ENCODE assay signal across 18 cellular contexts in genomic region chr9:14341437-14342133, GRCh38. TPM values are rescaled to one million over a fixed set of nuclear protein-coding genes. Genes with fewer than 3 reads are reported as not detected.
"Had no signal": no experiment of that assay in that cellular context is flagged by ENCODE, and none has a peak within 500 bp of the region (broad histone marks: within the 10 kb centered on the region; RNA-seq: fewer than 3 reads in every experiment).

No MANE protein-coding gene starts in this region.

- DNase-seq: activated B cell treated with CpG ODN at 0.5 μM for 24 hours; activated CD4-positive, alpha-beta T cell treated with anti-CD3 and anti-CD28 coated beads, Interleukin-2, amount 10 ng/mL, durations not matched to agents 24 days and 14 days; activated CD8-positive, alpha-beta memory T cell treated with anti-CD3 and anti-CD28 coated beads, Interleukin-2, amount 50 U/mL, for 4 hours; activated CD8-positive, alpha-beta T cell treated with anti-CD3 and anti-CD28 coated beads, Interleukin-2, amount 10 ng/mL, durations not matched to agents 7 days and 5 days; activated gamma-delta T cell; activated T-cell treated with anti-CD3 and anti-CD28 coated beads, Interleukin-2, amount 50 U/mL, for 72 hours; central memory CD4-positive, alpha-beta T cell; colonic mucosa; effector CD8-positive, alpha-beta T cell; left lung; nephron progenitor cell; occipital lobe; testis had no signal

- H3K9me3 Mint-ChIP-seq: activated B cell treated with CpG ODN at 0.5 μM for 24 hours; activated CD4-positive, alpha-beta T cell treated with anti-CD3 and anti-CD28 coated beads, Interleukin-2, amount 10 ng/mL, durations not matched to agents 24 days and 14 days; activated naive CD4-positive, alpha-beta T cell treated with anti-CD3 and anti-CD28 coated beads, Interleukin-2, amount 50 U/mL, for 72 hours; activated T-cell treated with anti-CD3 and anti-CD28 coated beads, Interleukin-2, amount 50 U/mL, for 72 hours; mesothelial cell of epicardium; nephron progenitor cell; stimulated activated naive CD8-positive, alpha-beta T cell treated with anti-CD3 and anti-CD28 coated beads, Interleukin-15, Interleukin-2, amounts not matched to agents 100 ng/mL and 50 ng/mL, for 24 hours had no signal

- H3K4me1 Mint-ChIP-seq: activated CD4-positive, alpha-beta T cell treated with anti-CD3 and anti-CD28 coated beads, Interleukin-2, amount 10 ng/mL, durations not matched to agents 24 days and 14 days; nephron progenitor cell had no signal

- H3K9me3 ChIP-seq: colonic mucosa, left lung, right atrium auricular region, testis had no signal

- H3K4me1 ChIP-seq: testis had no signal

- ATAC-seq: activated CD8-positive, alpha-beta T cell treated with anti-CD3 and anti-CD28 coated beads, Interleukin-2, amount 10 ng/mL, durations not matched to agents 7 days and 5 days; activated naive CD4-positive, alpha-beta T cell treated with anti-CD3 and anti-CD28 coated beads, Interleukin-2, amount 50 U/mL, for 72 hours; activated T-cell treated with anti-CD3 and anti-CD28 coated beads, Interleukin-2, amount 50 U/mL, for 72 hours; left lung had no signal

- H3K27me3 ChIP-seq: right atrium auricular region, testis had no signal

- H3K36me3 Mint-ChIP-seq: activated naive CD4-positive, alpha-beta T cell treated with anti-CD3 and anti-CD28 coated beads, Interleukin-2, amount 50 U/mL, for 72 hours; mesothelial cell of epicardium had no signal

- H3K4me3 ChIP-seq: colonic mucosa, left lung, right atrium auricular region, testis had no signal

- H3K27ac ChIP-seq: colonic mucosa, left lung, testis had no signal

- H3K4me3 Mint-ChIP-seq: activated B cell treated with CpG ODN at 0.5 μM for 24 hours; activated CD4-positive, alpha-beta T cell treated with anti-CD3 and anti-CD28 coated beads, Interleukin-2, amount 10 ng/mL, durations not matched to agents 24 days and 14 days; activated CD8-positive, alpha-beta T cell treated with anti-CD3 and anti-CD28 coated beads, Interleukin-2, amount 10 ng/mL, durations not matched to agents 7 days and 5 days; activated T-cell treated with anti-CD3 and anti-CD28 coated beads, Interleukin-2, amount 50 U/mL, for 72 hours; mesothelial cell of epicardium; nephron progenitor cell; stimulated activated naive CD8-positive, alpha-beta T cell treated with anti-CD3 and anti-CD28 coated beads, Interleukin-15, Interleukin-2, amounts not matched to agents 100 ng/mL and 50 ng/mL, for 24 hours had no signal

- H3K36me3 ChIP-seq: colonic mucosa, left lung, right atrium auricular region had no signal

- H3K27ac Mint-ChIP-seq: activated B cell treated with CpG ODN at 0.5 μM for 24 hours; activated CD4-positive, alpha-beta T cell treated with anti-CD3 and anti-CD28 coated beads, Interleukin-2, amount 10 ng/mL, durations not matched to agents 24 days and 14 days; activated CD8-positive, alpha-beta T cell treated with anti-CD3 and anti-CD28 coated beads, Interleukin-2, amount 10 ng/mL, durations not matched to agents 7 days and 5 days; activated naive CD4-positive, alpha-beta T cell treated with anti-CD3 and anti-CD28 coated beads, Interleukin-2, amount 50 U/mL, for 72 hours; activated T-cell treated with anti-CD3 and anti-CD28 coated beads, Interleukin-2, amount 50 U/mL, for 72 hours; mesothelial cell of epicardium; nephron progenitor cell; stimulated activated naive CD8-positive, alpha-beta T cell treated with anti-CD3 and anti-CD28 coated beads, Interleukin-15, Interleukin-2, amounts not matched to agents 100 ng/mL and 50 ng/mL, for 24 hours had no signal

RNA-seq across cellular contexts. Expression of gene NFIB, which starts 27.6 kb away (rescaled TPM):
- total RNA-seq: activated B cell treated with CpG ODN at 0.5 μM for 24 hours; activated CD4-positive, alpha-beta T cell treated with anti-CD3 and anti-CD28 coated beads, Interleukin-2, amount 10 ng/mL, durations not matched to agents 24 days and 14 days; activated CD8-positive, alpha-beta T cell treated with anti-CD3 and anti-CD28 coated beads, Interleukin-2, amount 10 ng/mL, durations not matched to agents 7 days and 5 days; activated naive CD4-positive, alpha-beta T cell treated with anti-CD3 and anti-CD28 coated beads, Interleukin-2, amount 50 U/mL, for 72 hours; activated T-cell treated with anti-CD3 and anti-CD28 coated beads, Interleukin-2, amount 50 U/mL, for 72 hours; T-helper 2 cell treated with Interferon-gamma antibody and Interleukin-4, amounts not matched to agents 100 ng/mL and 5 ng/mL, for 36 hours had no signal
